18 cellular contexts compared by ENCODE assay signal in genomic region chr4:124953059-124953850, GRCh38.
DNase-seq lines count a peak whose midpoint lies in the region; ATAC-seq, FAIRE-seq and TF ChIP-seq lines count a peak whose summit lies in the region.
"Had no signal": no experiment of that assay in that cellular context is flagged by ENCODE, and none has a peak within 500 bp of the region (broad histone marks: within the 10 kb centered on the region; RNA-seq: fewer than 3 reads in every experiment).

No MANE protein-coding gene starts in this region.

- H3K27ac ChIP-seq in A673 (ENCODE audit: low read depth, low read length, poor library complexity, severe bottlenecking) (no peak overlapping the region), heart left ventricle (no peak overlapping the region)
- H3K27ac ChIP-seq: cardiac muscle cell, neutrophil, SJCRH30, stomach had no signal

- CTCF ChIA-PET in A673 (lab: Charles Lee), result interaction anchor here (0.6 kb wide), 1 partner anchor 329 kb away, joined by 4 read pairs; no protein-coding TSS in a partner anchor
- CTCF ChIA-PET in activated CD8-positive, alpha-beta T cell treated with anti-CD3 and anti-CD28 coated beads for 36 hours (lab: Charles Lee), result no interaction called here

- H3K4me3 ChIP-seq in A673 (ENCODE audit: low read depth, low read length, poor library complexity, severe bottlenecking) (no peak overlapping the region), bronchial epithelial cell (ENCODE audit: low read depth, low read length) (no peak overlapping the region), heart left ventricle (no peak overlapping the region)
- H3K4me3 ChIP-seq: cardiac muscle cell, SJCRH30, stomach had no signal

- WGBS in heart left ventricle, 4 donors, result 76 to 78% (median 76%) methylated on average over 4 of the region's 4 CpGs

- H3K27me3 Mint-ChIP-seq in activated CD8-positive, alpha-beta T cell treated with anti-CD3 and anti-CD28 coated beads for 36 hours, result no peaks in the 10 kb centered on the region

- TF ChIP-seq RAD21 in Ishikawa (IDR thresholded peaks at IDR 0.05; ENCODE audit: low read depth), result no peak

- H3K4me1 Mint-ChIP-seq in activated CD8-positive, alpha-beta T cell treated with anti-CD3 and anti-CD28 coated beads for 36 hours (ENCODE audit: low read depth), result no peaks in the 10 kb centered on the region

- H3K9me3 ChIP-seq in A673 (ENCODE audit: low read depth, low read length, poor library complexity, severe bottlenecking) (no peaks in the 10 kb centered on the region), heart left ventricle (peaks cover 0 to 6% (median 0%) of the 10 kb centered on the region in 12 donors)
- H3K9me3 ChIP-seq: neutrophil, SJCRH30, stomach had no signal

- no peaks in the 10 kb centered on the region for H3K36me3 Mint-ChIP-seq in activated CD8-positive, alpha-beta T cell treated with anti-CD3 and anti-CD28 coated beads for 36 hours (ENCODE audit: low read depth)

- H3K27me3 ChIP-seq in A673 (replicated peaks; ENCODE audit: insufficient read depth, low read depth, low read length, poor library complexity), result no peaks in the 10 kb centered on the region
- H3K27me3 ChIP-seq in bronchial epithelial cell (ENCODE audit: control insufficient read depth, insufficient read depth, low read length), result no peaks in the 10 kb centered on the region
- H3K27me3 ChIP-seq in heart left ventricle, result no peaks in the 10 kb centered on the region
- H3K27me3 ChIP-seq: cardiac muscle cell, neutrophil, SJCRH30, stomach had no signal

- DNase-seq in A673 (ENCODE audit: low spot score), result peak; percentile 65
- DNase-seq in bronchial epithelial cell (ENCODE audit: low read depth), result peak; percentile 86
- peak; percentile 91 for DNase-seq in foreskin melanocyte
- DNase-seq in RCC 7860 (ENCODE audit: low spot score), result no peak
- DNase-seq in heart left ventricle, result no peak
- no peak for DNase-seq in COLO668 (lab: John Stamatoyannopoulos, UW; ENCODE audit: unreplicated experiment)
- no peak for DNase-seq in activated CD8-positive, alpha-beta T cell treated with anti-CD3 and anti-CD28 coated beads for 36 hours
- DNase-seq: 8988T; activated CD8-positive, alpha-beta memory T cell treated with anti-CD3 and anti-CD28 coated beads for 24 hours; activated gamma-delta T cell; NCI-H2081 treated with DMSO at 0.1 percent for 48 hours; SJCRH30; small intestine; stomach had no signal

- no peak for TF ChIP-seq POLR2A in heart left ventricle (IDR thresholded peaks at IDR 0.05)

- H3K27ac Mint-ChIP-seq in activated CD8-positive, alpha-beta T cell treated with anti-CD3 and anti-CD28 coated beads for 36 hours, result no peak overlapping the region

- peaks cover 7% of the 10 kb centered on the region for H3K9me3 Mint-ChIP-seq in activated CD8-positive, alpha-beta T cell treated with anti-CD3 and anti-CD28 coated beads for 36 hours

- POLR2A ChIA-PET in A673 (lab: Charles Lee; ENCODE audit: low non-redundant PET), result no interaction called here
- POLR2A ChIA-PET in activated CD8-positive, alpha-beta T cell treated with anti-CD3 and anti-CD28 coated beads for 36 hours (lab: Charles Lee), result no interaction called here

- no peak for TF ChIP-seq EP300 in Ishikawa (IDR thresholded peaks at IDR 0.05; ENCODE audit: borderline replicate concordance)

- H3K36me3 ChIP-seq in A673 (ENCODE audit: insufficient read depth, low read length, poor library complexity, severe bottlenecking) (no peaks in the 10 kb centered on the region), bronchial epithelial cell (ENCODE audit: control insufficient read depth, insufficient read depth, low read length) (no peaks in the 10 kb centered on the region), heart left ventricle (no peaks in the 10 kb centered on the region)
- H3K36me3 ChIP-seq: cardiac muscle cell, neutrophil, SJCRH30, stomach had no signal

- no peak for TF ChIP-seq CTCF in A673 (conservative IDR thresholded peaks at IDR 0.05; ENCODE audit: low read depth, low read length)
- no peak for TF ChIP-seq CTCF in bronchial epithelial cell (IDR thresholded peaks at IDR 0.05; ENCODE audit: insufficient read depth, low read length, severe bottlenecking)
- TF ChIP-seq CTCF in heart left ventricle (IDR thresholded peaks at IDR 0.05), result no peak
- TF ChIP-seq CTCF in activated CD8-positive, alpha-beta T cell treated with anti-CD3 and anti-CD28 coated beads for 36 hours (IDR thresholded peaks at IDR 0.05), result no peak

- no TSS peak for BruUV-seq in A673 (replicated peaks; lab: Mats Ljungman, UMichigan)

- intact Hi-C loops in A673 (cut with micrococcal nuclease; ENCODE audit: unreplicated experiment), result loop anchor here (1.0 kb wide), 1 partner anchor 67 kb away; no protein-coding TSS in a partner anchor
- intact Hi-C loops in heart left ventricle (cut with DNase I), result no loop called here
- intact Hi-C loops in activated CD8-positive, alpha-beta T cell treated with anti-CD3 and anti-CD28 coated beads for 36 hours (cut with micrococcal nuclease), result no loop called here

- no peak for ATAC-seq in heart left ventricle
- ATAC-seq in activated CD8-positive, alpha-beta T cell treated with anti-CD3 and anti-CD28 coated beads for 36 hours, result no peak
- ATAC-seq: HCT116 had no signal

- H3K4me3 Mint-ChIP-seq in activated CD8-positive, alpha-beta T cell treated with anti-CD3 and anti-CD28 coated beads for 36 hours, result no peak overlapping the region

- H3K4me1 ChIP-seq in A673 (ENCODE audit: insufficient read depth, low read length, poor library complexity, severe bottlenecking), result peaks cover 6% of the 10 kb centered on the region
- peaks cover 0 to 4% (median 0%) of the 10 kb centered on the region in 12 donors for H3K4me1 ChIP-seq in heart left ventricle
- H3K4me1 ChIP-seq: SJCRH30 had no signal

- no peak for FAIRE-seq in bronchial epithelial cell (lab: Jason Lieb, UNC)
- FAIRE-seq in RCC 7860 (lab: Jason Lieb, UNC), result no peak
- FAIRE-seq: small intestine had no signal

TF ChIP-seq in Ishikawa, 13 proteins besides CTCF, POLR2A, EP300 and RAD21:
- TF ChIP-seq FOXM1 (IDR thresholded peaks at IDR 0.05; ENCODE audit: borderline replicate concordance, low read depth) (0 out of 2 replicates have a peak, but pooled peaks have one; percentile 24), CEBPB (IDR thresholded peaks at IDR 0.05) (peak; percentile 63), CREB1 (IDR thresholded peaks at IDR 0.05; ENCODE audit: low read depth) (no peak)

Comparison
In these comparisons a context has a peak if more than half of its experiments do, and no peak if none do; other contexts are left out.
1. DNase-seq: peak in A673 (single experiment), bronchial epithelial cell (single experiment) and foreskin melanocyte (single experiment); none in RCC 7860 (single experiment), heart left ventricle (0 of 5), COLO668 (single experiment) and activated CD8-positive, alpha-beta T cell treated with anti-CD3 and anti-CD28 coated beads for 36 hours (single experiment).